Comparison of ENCODE assay signal across 16 cellular contexts in genomic region chr1:62180649-62181048, GRCh38. TPM values are rescaled to one million over a fixed set of nuclear protein-coding genes. Genes with fewer than 3 reads are reported as not detected.
DNase-seq lines count a peak whose midpoint lies in the region; ATAC-seq and TF ChIP-seq lines count a peak whose summit lies in the region.
"Had no signal": no experiment of that assay in that cellular context is flagged by ENCODE, and none has a peak within 500 bp of the region (broad histone marks: within the 10 kb centered on the region; RNA-seq: fewer than 3 reads in every experiment).

No MANE protein-coding gene starts in this region.

- no TSS peak for BruUV-seq in Calu3 (replicated peaks; lab: Mats Ljungman, UMichigan)
- BruUV-seq in PC-9 (replicated peaks; lab: Mats Ljungman, UMichigan) = no TSS peak

- H3K36me3 Mint-ChIP-seq in Calu3 (ENCODE audit: insufficient read depth, unreplicated experiment) = peaks cover 5% of the 10 kb centered on the region

- H3K36me3 ChIP-seq in PC-9 (ENCODE audit: low read depth) = no peaks in the 10 kb centered on the region
- H3K36me3 ChIP-seq: thoracic aorta had no signal

- peak overlapping the region; percentile 56 for H3K4me2 ChIP-seq in PC-9

- DNase-seq in Calu3 (peak; percentile 54), PC-9 (peak; percentile 84 to 86), islet precursor cell (peak; percentile 84)
- DNase-seq in activated CD8-positive, alpha-beta memory T cell treated with anti-CD3 and anti-CD28 coated beads, Interleukin-2, amount 50 U/mL, for 48 hours = no peak
- DNase-seq: activated CD4-positive, alpha-beta T cell treated with anti-CD3 and anti-CD28 coated beads, Interleukin-2, amount 50 U/mL, for 48 hours; foreskin fibroblast; NCI-H1092 had no signal

- H3F3A ChIP-seq in PC-9 (ENCODE audit: insufficient read depth, low read depth) = peaks cover 9% of the 10 kb centered on the region; the same call in 1 of the 2 replicates

- no peak for ATAC-seq in GM18909 (IDR thresholded peaks at IDR 0.05; ENCODE audit: poor library complexity, unreplicated experiment)
- ATAC-seq in GM19455 (IDR thresholded peaks at IDR 0.05; ENCODE audit: unreplicated experiment) = no peak
- no peak for ATAC-seq in HG03469 (IDR thresholded peaks at IDR 0.05; ENCODE audit: unreplicated experiment)

- peaks cover 19% of the 10 kb centered on the region for H3K27me3 Mint-ChIP-seq in Calu3 (ENCODE audit: unreplicated experiment)

- H3K4me3 ChIP-seq in PC-9 = no peak overlapping the region
- H3K4me3 ChIP-seq: thoracic aorta had no signal

- no peaks in the 10 kb centered on the region for H4K20me1 ChIP-seq in PC-9 (ENCODE audit: insufficient read depth)

- H3K4me1 ChIP-seq in PC-9 (replicated peaks; ENCODE audit: insufficient read depth) = peaks cover 19% of the 10 kb centered on the region

- H3K4me3 Mint-ChIP-seq in Calu3 (ENCODE audit: low read depth, unreplicated experiment) = no peak overlapping the region
- H3K4me3 Mint-ChIP-seq: central memory CD8-positive, alpha-beta T cell; neural crest cell; T-helper 2 cell treated with Interferon-gamma antibody and Interleukin-4, amounts not matched to agents 5 μg/mL and 100 μg/mL, for 36 hours had no signal

- CTCF ChIA-PET in Calu3 (lab: Charles Lee) (no interaction called here), PC-9 (lab: Charles Lee) (interaction anchor here (0.7 kb wide), 1 partner anchor 248 kb away, joined by 3 read pairs; no protein-coding TSS in a partner anchor)

- H3K27me3 ChIP-seq in PC-9 (ENCODE audit: insufficient read depth, low read depth) = no peaks in the 10 kb centered on the region

- H3K9me3 Mint-ChIP-seq in Calu3 (ENCODE audit: low read depth, unreplicated experiment) = no peaks in the 10 kb centered on the region
- H3K9me3 Mint-ChIP-seq: central memory CD8-positive, alpha-beta T cell; neural crest cell; T-helper 2 cell treated with Interferon-gamma antibody and Interleukin-4, amounts not matched to agents 5 μg/mL and 100 μg/mL, for 36 hours had no signal

- H3K27ac Mint-ChIP-seq in Calu3 (ENCODE audit: unreplicated experiment) = no peak overlapping the region
- H3K27ac Mint-ChIP-seq: T-helper 2 cell treated with Interferon-gamma antibody and Interleukin-4, amounts not matched to agents 5 μg/mL and 100 μg/mL, for 36 hours had no signal

- intact Hi-C loops in Calu3 (cut with micrococcal nuclease; ENCODE audit: unreplicated experiment) (no loop called here), PC-9 (cut with micrococcal nuclease; ENCODE audit: unreplicated experiment) (loop anchor here (1.0 kb wide), 3 partner anchors 50 to 256 kb away; no protein-coding TSS in a partner anchor)

- no peaks in the 10 kb centered on the region for H3K9me3 ChIP-seq in PC-9 (ENCODE audit: insufficient read depth, low read depth)
- H3K9me3 ChIP-seq: thoracic aorta had no signal

- H3K4me1 Mint-ChIP-seq in Calu3 (ENCODE audit: low read depth, unreplicated experiment) = no peaks in the 10 kb centered on the region
- H3K4me1 Mint-ChIP-seq: central memory CD8-positive, alpha-beta T cell had no signal

- POLR2A ChIA-PET in PC-9 (lab: Charles Lee; ENCODE audit: unreplicated experiment) = interaction anchor here (0.7 to 0.9 kb wide), 2 partner anchors 255 to 555 kb away, joined by 3 to 4 read pairs; no protein-coding TSS in a partner anchor

- no peaks in the 10 kb centered on the region for H3K79me2 ChIP-seq in PC-9 (ENCODE audit: low read depth)

- TF ChIP-seq EP300 in Ishikawa (IDR thresholded peaks at IDR 0.05; ENCODE audit: borderline replicate concordance) = no peak

- no peak for TF ChIP-seq RAD21 in Ishikawa (IDR thresholded peaks at IDR 0.05; ENCODE audit: low read depth)

- TF ChIP-seq CTCF in Calu3 (IDR thresholded peaks at IDR 0.05; ENCODE audit: unreplicated experiment) (no peak), PC-9 (conservative IDR thresholded peaks at IDR 0.05) (no peak)

- H2AFZ ChIP-seq in PC-9 = no peak overlapping the region

- 0 out of 2 replicates have a peak overlapping the region, but pooled peaks have one; percentile 29 for H3K27ac ChIP-seq in PC-9
- H3K27ac ChIP-seq: thoracic aorta had no signal

- H3K9me2 ChIP-seq in PC-9 (ENCODE audit: insufficient read depth) = no peaks in the 10 kb centered on the region

TF ChIP-seq in Ishikawa, 13 proteins besides CTCF, POLR2A, EP300 and RAD21:
- no peak for TF ChIP-seq CEBPB (IDR thresholded peaks at IDR 0.05)
- TF ChIP-seq TCF12 (IDR thresholded peaks at IDR 0.05; ENCODE audit: low read depth) = no peak
- peak; percentile 73 for TF ChIP-seq YY1 (IDR thresholded peaks at IDR 0.05; ENCODE audit: low read depth)
- TF ChIP-seq TEAD4 (IDR thresholded peaks at IDR 0.05) = no peak
- peak; percentile 79 for TF ChIP-seq NFIC (IDR thresholded peaks at IDR 0.05)

RNA-seq across cellular contexts. Expression of gene L1TD1, which starts 14.0 kb away (rescaled TPM):
- total RNA-seq in Calu3 (2022) (not detected in 2 replicates), PC-9 (2021) (0.10 TPM in 1 of 2 replicates, not detected in the other)
- total RNA-seq: H4 had no signal
